In genomic region chr3:46695962-46696922, GRCh38 we compare ENCODE assay signal across 8 cellular contexts.
DNase-seq lines count a peak whose midpoint lies in the region; ATAC-seq and TF ChIP-seq lines count a peak whose summit lies in the region.

No MANE protein-coding gene starts in this region.

- peaks cover 0 to 10% (median 0%) of the 10 kb centered on the region in 11 experiments; a peak in 3 of 22 replicates for H4K20me1 ChIP-seq in BLaER1 treated with 17β-estradiol and CSF1 and Interleukin-3, amounts not matched to agents 10 nM and 100 nM

- no peak for DNase-seq in RWPE1 (ENCODE audit: low spot score)
- peak; percentile 80 for DNase-seq in epithelial cell of esophagus (ENCODE audit: low read depth)
- DNase-seq in NCI-H146 (lab: John Stamatoyannopoulos, UW) = no peak
- DNase-seq in GF-D8 (lab: John Stamatoyannopoulos, UW) = no peak

- H3K27ac ChIP-seq in BLaER1 treated with 17β-estradiol and CSF1 and Interleukin-3, amounts not matched to agents 10 nM and 100 nM = peak overlapping the region in 10 of 11 experiments; percentile 56 to 97 (median 84); a peak in 20 of 22 replicates
- peak overlapping the region; percentile 100 for H3K27ac ChIP-seq in RWPE1

- peak overlapping the region in 9 of 11 experiments; percentile 6 to 83 (median 76); a peak in 13 of 22 replicates for H3K9ac ChIP-seq in BLaER1 treated with 17β-estradiol and CSF1 and Interleukin-3, amounts not matched to agents 10 nM and 100 nM
- H3K9ac ChIP-seq in mucosa of stomach (ENCODE audit: low read length) = peak overlapping the region; percentile 4

- H3K4me3 ChIP-seq in BLaER1 treated with 17β-estradiol and CSF1 and Interleukin-3, amounts not matched to agents 10 nM and 100 nM = peak overlapping the region in 4 of 10 experiments; percentile 3 to 63 (median 16); a peak in 2 of 20 replicates
- H3K4me3 ChIP-seq in epithelial cell of esophagus (ENCODE audit: low read length) = no peak overlapping the region
- H3K4me3 ChIP-seq in mucosa of stomach (ENCODE audit: low read length) = no peak overlapping the region

- no peak for TF ChIP-seq CTCF in RWPE1 (conservative IDR thresholded peaks at IDR 0.05; ENCODE audit: low read depth)
- no peak for TF ChIP-seq CTCF in epithelial cell of esophagus (IDR thresholded peaks at IDR 0.05; ENCODE audit: insufficient read depth, low read depth, low read length, missing control alignments)

- peak overlapping the region; percentile 82 to 100 (median 98) for H3K4me2 ChIP-seq in BLaER1 treated with 17β-estradiol and CSF1 and Interleukin-3, amounts not matched to agents 10 nM and 100 nM

- H3K27me3 ChIP-seq in BLaER1 treated with 17β-estradiol and CSF1 and Interleukin-3, amounts not matched to agents 10 nM and 100 nM = peaks cover 8 to 30% (median 24%) of the 10 kb centered on the region in 11 experiments
- H3K27me3 ChIP-seq in mucosa of stomach (ENCODE audit: control insufficient read depth, insufficient read depth, low read length) = peaks cover 7% of the 10 kb centered on the region

- CTCF ChIA-PET in RWPE1 (lab: Yijun Ruan, JAX) = interaction anchor here (0.5 to 0.6 kb wide), 2 partner anchors 21 to 155 kb away, joined by 3 to 5 read pairs; no protein-coding TSS in a partner anchor

- H3K4me1 ChIP-seq in BLaER1 treated with 17β-estradiol and CSF1 and Interleukin-3, amounts not matched to agents 10 nM and 100 nM = peaks cover 63 to 89% (median 79%) of the 10 kb centered on the region in 10 experiments
- peaks cover 41% of the 10 kb centered on the region for H3K4me1 ChIP-seq in mucosa of stomach (ENCODE audit: control insufficient read depth, insufficient read depth, low read length)

- POLR2A ChIA-PET in RWPE1 (lab: Yijun Ruan, JAX; ENCODE audit: low non-redundant PET) = no interaction called here

- H3K9me3 ChIP-seq in BLaER1 treated with 17β-estradiol and CSF1 and Interleukin-3, amounts not matched to agents 10 nM and 100 nM (replicated peaks in 1 of 11) = no peaks in the 10 kb centered on the region
- no peaks in the 10 kb centered on the region for H3K9me3 ChIP-seq in mucosa of stomach (ENCODE audit: control insufficient read depth, low read length)

- ATAC-seq in GM18907 (IDR thresholded peaks at IDR 0.05; ENCODE audit: unreplicated experiment) (no peak), HG02763 (IDR thresholded peaks at IDR 0.05; ENCODE audit: unreplicated experiment) (no peak)

- H3K36me3 ChIP-seq in BLaER1 treated with 17β-estradiol and CSF1 and Interleukin-3, amounts not matched to agents 10 nM and 100 nM = no peaks in the 10 kb centered on the region
- H3K36me3 ChIP-seq in mucosa of stomach (ENCODE audit: control insufficient read depth, insufficient read depth, low read length) = no peaks in the 10 kb centered on the region
